In the genomic region with DNA sequence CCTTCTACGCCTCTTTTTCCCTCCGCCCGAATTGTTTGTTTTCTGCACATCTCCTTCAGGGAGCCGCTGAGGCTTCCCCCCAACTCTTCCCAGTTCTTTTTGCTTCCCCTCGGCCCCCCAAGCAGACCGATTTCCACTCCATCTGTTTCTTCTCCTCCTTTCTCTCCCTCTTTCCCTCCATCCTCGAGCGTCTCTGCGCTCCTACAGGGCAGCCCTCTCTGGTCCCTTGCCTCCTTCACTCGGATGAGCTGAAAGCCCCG, we compare ENCODE assay signal across 11 cellular contexts. TPM values are rescaled to one million over a fixed set of nuclear protein-coding genes. Genes with fewer than 3 reads are reported as not detected.
DNase-seq lines count a peak whose midpoint lies in the region; ATAC-seq, FAIRE-seq and TF ChIP-seq lines count a peak whose summit lies in the region.
"Had no signal": no experiment of that assay in that cellular context is flagged by ENCODE, and none has a peak within 500 bp of the region (broad histone marks: within the 10 kb centered on the region; RNA-seq: fewer than 3 reads in every experiment).

No MANE protein-coding gene starts in this region.

- no peaks in the 10 kb centered on the region for H3K9me1 ChIP-seq in keratinocyte (ENCODE audit: control insufficient read depth, extremely low read depth, insufficient read depth, low read length)

- H3K9me3 Mint-ChIP-seq in activated naive CD4-positive, alpha-beta T cell treated with anti-CD3 and anti-CD28 coated beads for 36 hours: no peaks in the 10 kb centered on the region
- no peaks in the 10 kb centered on the region for H3K9me3 Mint-ChIP-seq in activated CD8-positive, alpha-beta T cell treated with anti-CD3 and anti-CD28 coated beads, Interleukin-2, amount 10 ng/mL, durations not matched to agents 7 days and 5 days (ENCODE audit: insufficient read depth)

- TF ChIP-seq CTCF in keratinocyte (optimal IDR thresholded peaks at IDR 0.05 in 1 of 3, IDR thresholded peaks at IDR 0.05 in 1 of 3, conservative IDR thresholded peaks at IDR 0.05 in 1 of 3; ENCODE audit: extremely low read depth in 1 of 3, insufficient read depth in 2 of 3, low read length in 3 of 3): no peak
- TF ChIP-seq CTCF in tibial artery (IDR thresholded peaks at IDR 0.05): no peak

- FAIRE-seq in keratinocyte (lab: Jason Lieb, UNC) (no peak), HTR-8/SVneo (lab: Jason Lieb, UNC) (no peak)
- FAIRE-seq: kidney had no signal

- dilution Hi-C loops in keratinocyte (cut with MboI; ENCODE audit: extremely low pct_ligation_motif_present, low sequenced_read_pairs): no loop called here

- H3K9me3 ChIP-seq in keratinocyte (ENCODE audit: control insufficient read depth, low read depth, low read length): no peaks in the 10 kb centered on the region
- no peaks in the 10 kb centered on the region for H3K9me3 ChIP-seq in tibial artery

- H3K9ac ChIP-seq in keratinocyte (ENCODE audit: control insufficient read depth, extremely low read depth, insufficient read depth, low read length): no peak overlapping the region

- ATAC-seq in activated CD8-positive, alpha-beta T cell treated with anti-CD3 and anti-CD28 coated beads, Interleukin-2, amount 10 ng/mL, durations not matched to agents 7 days and 5 days: no peak
- no peak for ATAC-seq in HG02588 (IDR thresholded peaks at IDR 0.05; ENCODE audit: unreplicated experiment)

- H3K36me3 Mint-ChIP-seq in activated naive CD4-positive, alpha-beta T cell treated with anti-CD3 and anti-CD28 coated beads for 36 hours (ENCODE audit: low read depth): no peaks in the 10 kb centered on the region
- peaks cover 3% of the 10 kb centered on the region for H3K36me3 Mint-ChIP-seq in activated CD8-positive, alpha-beta T cell treated with anti-CD3 and anti-CD28 coated beads, Interleukin-2, amount 10 ng/mL, durations not matched to agents 7 days and 5 days (ENCODE audit: low read depth)

- peaks cover 92% of the 10 kb centered on the region for H3K27me3 Mint-ChIP-seq in activated naive CD4-positive, alpha-beta T cell treated with anti-CD3 and anti-CD28 coated beads for 36 hours (ENCODE audit: low read depth)
- H3K27me3 Mint-ChIP-seq in activated CD8-positive, alpha-beta T cell treated with anti-CD3 and anti-CD28 coated beads, Interleukin-2, amount 10 ng/mL, durations not matched to agents 7 days and 5 days (ENCODE audit: low read depth): peaks cover 97% of the 10 kb centered on the region

- H3K4me3 ChIP-seq in keratinocyte (ENCODE audit: control insufficient read depth in 2 of 3, extremely low read depth in 1 of 3, insufficient read depth in 2 of 3, low read depth in 1 of 3, low read length in 3 of 3): peak overlapping the region in 2 of 3 experiments; percentile 27 to 53
- H3K4me3 ChIP-seq in tibial artery: peak overlapping the region; percentile 41 to 52

- H2AFZ ChIP-seq in keratinocyte (ENCODE audit: control insufficient read depth, low read length): no peak overlapping the region

- peaks cover 98% of the 10 kb centered on the region for H3K27me3 ChIP-seq in keratinocyte (ENCODE audit: control insufficient read depth, extremely low read depth, insufficient read depth, low read length)
- peaks cover 7 to 91% of the 10 kb centered on the region in 2 donors for H3K27me3 ChIP-seq in tibial artery

- peaks cover 26% of the 10 kb centered on the region for H3K4me1 ChIP-seq in keratinocyte (ENCODE audit: control insufficient read depth, extremely low read depth, insufficient read depth, low read length)
- peaks cover 0 to 56% (median 38%) of the 10 kb centered on the region in 4 donors for H3K4me1 ChIP-seq in tibial artery

- H3K36me3 ChIP-seq in keratinocyte (ENCODE audit: control insufficient read depth in 2 of 2, extremely low read depth in 1 of 2, insufficient read depth in 2 of 2, low read length in 2 of 2) (no peaks in the 10 kb centered on the region), tibial artery (no peaks in the 10 kb centered on the region)

- DNase-seq in activated naive CD4-positive, alpha-beta T cell treated with anti-CD3 and anti-CD28 coated beads for 36 hours: no peak
- no peak for DNase-seq in activated naive CD4-positive, alpha-beta T cell (lab: John Stamatoyannopoulos, UW)
- DNase-seq in activated CD8-positive, alpha-beta T cell treated with anti-CD3 and anti-CD28 coated beads, Interleukin-2, amount 10 ng/mL, durations not matched to agents 7 days and 5 days: no peak
- DNase-seq in keratinocyte (ENCODE audit: low read depth, low spot score) (no peak), tibial artery (no peak), mesenteric fat pad (ENCODE audit: low spot score) (no peak), HTR-8/SVneo (ENCODE audit: insufficient read length, low spot score) (no peak)
- DNase-seq: anterior cingulate cortex, DMS 273 treated with DMSO at 0.1 percent for 48 hours, kidney had no signal

- H3K4me2 ChIP-seq in keratinocyte (ENCODE audit: control insufficient read depth, extremely low read depth, insufficient read depth, low read depth, low read length): peak overlapping the region; percentile 84

- no peaks in the 10 kb centered on the region for H4K20me1 ChIP-seq in keratinocyte (ENCODE audit: control insufficient read depth, extremely low read depth, insufficient read depth, low read length)

- POLR2A ChIA-PET in activated CD8-positive, alpha-beta T cell treated with anti-CD3 and anti-CD28 coated beads, Interleukin-2, amount 10 ng/mL, durations not matched to agents 7 days and 5 days (lab: Charles Lee): no interaction called here

- H3K4me1 Mint-ChIP-seq in activated naive CD4-positive, alpha-beta T cell treated with anti-CD3 and anti-CD28 coated beads for 36 hours (ENCODE audit: low read depth): peaks cover 67% of the 10 kb centered on the region
- peaks cover 81% of the 10 kb centered on the region for H3K4me1 Mint-ChIP-seq in activated CD8-positive, alpha-beta T cell treated with anti-CD3 and anti-CD28 coated beads, Interleukin-2, amount 10 ng/mL, durations not matched to agents 7 days and 5 days (ENCODE audit: low read depth)

- H3K27ac Mint-ChIP-seq in activated naive CD4-positive, alpha-beta T cell treated with anti-CD3 and anti-CD28 coated beads for 36 hours: no peak overlapping the region
- H3K27ac Mint-ChIP-seq in activated CD8-positive, alpha-beta T cell treated with anti-CD3 and anti-CD28 coated beads, Interleukin-2, amount 10 ng/mL, durations not matched to agents 7 days and 5 days: peak overlapping the region; percentile 54

- CTCF ChIA-PET in activated naive CD4-positive, alpha-beta T cell treated with anti-CD3 and anti-CD28 coated beads for 36 hours (lab: Charles Lee): interaction anchor here (1.9 kb wide), 2 partner anchors 299 to 302 kb away, joined by 5 to 6 read pairs; no protein-coding TSS in a partner anchor
- CTCF ChIA-PET in activated CD8-positive, alpha-beta T cell treated with anti-CD3 and anti-CD28 coated beads, Interleukin-2, amount 10 ng/mL, durations not matched to agents 7 days and 5 days (lab: Charles Lee): interaction anchor here (0.8 to 6.9 kb wide), 4 partner anchors 9 to 549 kb away, joined by 3 to 64 read pairs (median 4); partner anchors contain the start of gene C1orf53

- no peak overlapping the region for H3K27ac ChIP-seq in keratinocyte (ENCODE audit: control insufficient read depth, insufficient read depth, low read length)
- H3K27ac ChIP-seq in tibial artery: peak overlapping the region in 1 of 2 donors; percentile 8

- H3K79me2 ChIP-seq in keratinocyte (ENCODE audit: control insufficient read depth, insufficient read depth, low read length): no peaks in the 10 kb centered on the region

- intact Hi-C loops in activated naive CD4-positive, alpha-beta T cell treated with anti-CD3 and anti-CD28 coated beads for 36 hours (cut with micrococcal nuclease): loop anchor here (2.0 kb wide), 1 partner anchor 141 kb away; no protein-coding TSS in a partner anchor
- intact Hi-C loops in tibial artery (cut with DNase I; ENCODE audit: low total_unique reads): no loop called here

- peak overlapping the region; percentile 55 for H3K4me3 Mint-ChIP-seq in activated naive CD4-positive, alpha-beta T cell treated with anti-CD3 and anti-CD28 coated beads for 36 hours
- peak overlapping the region; percentile 73 for H3K4me3 Mint-ChIP-seq in activated CD8-positive, alpha-beta T cell treated with anti-CD3 and anti-CD28 coated beads, Interleukin-2, amount 10 ng/mL, durations not matched to agents 7 days and 5 days

RNA-seq across cellular contexts. Expression of gene LHX9, which starts 0.3 kb away (rescaled TPM):
- total RNA-seq in activated naive CD4-positive, alpha-beta T cell treated with anti-CD3 and anti-CD28 coated beads for 36 hours: not detected
- not detected for total RNA-seq in activated CD8-positive, alpha-beta T cell treated with anti-CD3 and anti-CD28 coated beads, Interleukin-2, amount 10 ng/mL, durations not matched to agents 7 days and 5 days
- not detected in 3 replicates for polyA plus RNA-seq in keratinocyte
- polyA plus RNA-seq in keratinocyte (2011; ENCODE audit: low read depth): not detected
- polyA plus RNA-seq in keratinocyte (2011; cell fraction: cytosol; rRNA removed): not detected in 2 replicates
- polyA plus RNA-seq in keratinocyte (2011; cell fraction: nucleus; rRNA removed): not detected in 2 replicates
- polyA plus RNA-seq in keratinocyte (2012; ENCODE audit: low replicate concordance): not detected in 2 replicates
- polyA minus RNA-seq in keratinocyte: not detected in 3 replicates
- polyA minus RNA-seq in keratinocyte (2011; cell fraction: cytosol; rRNA and poly(A)+ RNA removed): not detected
- not detected in 2 replicates for polyA minus RNA-seq in keratinocyte (2011; cell fraction: nucleus; rRNA and poly(A)+ RNA removed)
- not detected for total RNA-seq in mesenteric fat pad

RNA-seq across cellular contexts. Expression of gene C1orf53, which starts 15.1 kb away (rescaled TPM):
- total RNA-seq in activated naive CD4-positive, alpha-beta T cell treated with anti-CD3 and anti-CD28 coated beads for 36 hours: under 1 TPM in 1 of 2 experiments, not detected in 1; 0.52 TPM
- total RNA-seq in activated CD8-positive, alpha-beta T cell treated with anti-CD3 and anti-CD28 coated beads, Interleukin-2, amount 10 ng/mL, durations not matched to agents 7 days and 5 days: under 1 TPM; 0.68 to 0.97 TPM
- polyA plus RNA-seq in keratinocyte: 3.0 to 7.0 TPM (median 6.2 TPM) in 3 replicates
- not detected for polyA plus RNA-seq in keratinocyte (2011; ENCODE audit: low read depth)
- polyA plus RNA-seq in keratinocyte (2011; cell fraction: cytosol; rRNA removed): 6.1 and 7.2 TPM in 2 replicates
- polyA plus RNA-seq in keratinocyte (2011; cell fraction: nucleus; rRNA removed): 0.80 and 1.3 TPM in 2 replicates
- 3.1 and 4.3 TPM in 2 replicates for polyA plus RNA-seq in keratinocyte (2012; ENCODE audit: low replicate concordance)
- polyA minus RNA-seq in keratinocyte: 0.66 TPM in 1 of 3 replicates, not detected in the others
- not detected for polyA minus RNA-seq in keratinocyte (2011; cell fraction: cytosol; rRNA and poly(A)+ RNA removed)
- polyA minus RNA-seq in keratinocyte (2011; cell fraction: nucleus; rRNA and poly(A)+ RNA removed): not detected in 2 replicates
- 1.7 TPM for total RNA-seq in mesenteric fat pad
